Comparison of ENCODE assay signal across 7 cellular contexts in the genomic region with DNA sequence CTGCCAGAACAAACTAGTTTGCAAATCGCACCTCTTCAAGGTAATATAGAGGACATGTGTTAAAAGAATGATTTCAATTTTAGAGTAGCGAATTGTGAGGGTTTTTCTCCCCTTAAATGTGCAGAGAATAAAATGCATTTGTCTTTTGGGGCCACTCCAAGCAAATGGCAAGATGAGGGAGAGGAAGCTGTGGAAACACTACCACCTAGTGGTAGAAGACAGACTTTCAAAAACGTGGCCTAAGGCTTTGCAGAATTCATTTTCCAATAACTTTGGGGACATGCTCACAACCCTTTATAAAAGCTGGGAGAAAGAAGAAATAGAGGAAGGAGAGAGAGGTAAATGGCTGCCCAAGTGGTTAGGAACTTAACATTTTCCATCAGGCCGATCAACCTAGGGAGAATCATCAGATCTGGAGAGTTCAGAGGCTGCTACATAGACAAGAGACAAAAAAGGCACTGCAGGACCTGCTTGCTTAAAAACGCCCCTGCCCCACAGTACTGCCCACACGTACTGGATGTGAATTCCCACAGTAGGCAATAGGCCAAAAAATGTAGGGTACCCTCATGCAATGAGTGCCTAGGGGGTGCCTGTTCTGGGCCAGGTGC. TPM values are rescaled to one million over a fixed set of nuclear protein-coding genes. Genes with fewer than 3 reads are reported as not detected.
DNase-seq lines count a peak whose midpoint lies in the region; ATAC-seq and TF ChIP-seq lines count a peak whose summit lies in the region.

No MANE protein-coding gene starts in this region.

- DNase-seq in DMS79 (lab: John Stamatoyannopoulos, UW) (peak; percentile 38), HCEC 1CT (peak; percentile 45), NCI-H460 (ENCODE audit: extremely low read depth, low read depth) (peak; percentile 46), amniotic epithelial cell (ENCODE audit: low read depth) (peak; percentile 44), left ventricle myocardium superior (no peak), gastrocnemius medialis (no peak), NK-92 (lab: John Stamatoyannopoulos, UW; ENCODE audit: unreplicated experiment) (no peak)

- in situ Hi-C loops in gastrocnemius medialis (cut with MboI; ENCODE audit: low sequenced_read_pairs in 4 of 4): loop anchor here in 1 of 4 donors (25.0 kb wide), 1 partner anchor 718 kb away; a partner anchor contains a TSS

- H3K27ac ChIP-seq in gastrocnemius medialis: no peak overlapping the region

- TF ChIP-seq CTCF in gastrocnemius medialis (IDR thresholded peaks at IDR 0.05 in 4 of 5, conservative IDR thresholded peaks at IDR 0.05 in 1 of 5): peak; percentile 74 to 87 (median 77)

- no peaks in the 10 kb centered on the region for H3K36me3 ChIP-seq in gastrocnemius medialis

- H3K4me3 ChIP-seq in gastrocnemius medialis: no peak overlapping the region

- H3K4me1 ChIP-seq in gastrocnemius medialis: no peaks in the 10 kb centered on the region

- peak; percentile 72 for ATAC-seq in left ventricle myocardium superior
- peak; percentile 83 to 86 for ATAC-seq in gastrocnemius medialis

- no peak for TF ChIP-seq POLR2A in gastrocnemius medialis (IDR thresholded peaks at IDR 0.05)

- no peaks in the 10 kb centered on the region for H3K9me3 ChIP-seq in gastrocnemius medialis

- H3K27me3 ChIP-seq in gastrocnemius medialis: peaks cover 0 to 4% (median 0%) of the 10 kb centered on the region in 3 donors

- intact Hi-C loops in left ventricle myocardium superior (cut with micrococcal nuclease) (no loop called here), gastrocnemius medialis (cut with DNase I; ENCODE audit: low total_unique reads) (no loop called here)

RNA-seq across cellular contexts. Expression of a gene that starts 15.7 kb away (rescaled TPM):
- 11.2 TPM in 2 replicates for total RNA-seq in NCI-H460 (2014; rRNA removed; shearing (Covaris generic))
- 10.7 and 17.0 TPM in 2 replicates for polyA plus RNA-seq in NCI-H460 (2014; cell fraction: nucleus; rRNA removed)
- total RNA-seq in left ventricle myocardium superior: 36.7 TPM
- 10 to 100 TPM; 21.7 to 37.9 (median 33.2) TPM for total RNA-seq in gastrocnemius medialis

RNA-seq across cellular contexts. Expression of a gene that starts 38.2 kb away (rescaled TPM):
- not detected in 2 replicates for total RNA-seq in NCI-H460 (2014; rRNA removed; shearing (Covaris generic))
- polyA plus RNA-seq in NCI-H460 (2014; cell fraction: nucleus; rRNA removed): not detected in 2 replicates
- 11.2 TPM for total RNA-seq in left ventricle myocardium superior
- total RNA-seq in gastrocnemius medialis: 1 to 10 TPM in 2 of 4 donors, under 1 TPM in 2; 0.49 to 3.0 (median 1.1) TPM

Comparison
In these comparisons a context has a peak if more than half of its experiments do, and no peak if none do; other contexts are left out.
1. DNase-seq: peak in DMS79 (single experiment), HCEC 1CT (single experiment), NCI-H460 (single experiment) and amniotic epithelial cell (single experiment); none in left ventricle myocardium superior (single experiment), gastrocnemius medialis (0 of 2) and NK-92 (single experiment).